Comparison of ENCODE assay signal across 1 cellular context in the genomic region with DNA sequence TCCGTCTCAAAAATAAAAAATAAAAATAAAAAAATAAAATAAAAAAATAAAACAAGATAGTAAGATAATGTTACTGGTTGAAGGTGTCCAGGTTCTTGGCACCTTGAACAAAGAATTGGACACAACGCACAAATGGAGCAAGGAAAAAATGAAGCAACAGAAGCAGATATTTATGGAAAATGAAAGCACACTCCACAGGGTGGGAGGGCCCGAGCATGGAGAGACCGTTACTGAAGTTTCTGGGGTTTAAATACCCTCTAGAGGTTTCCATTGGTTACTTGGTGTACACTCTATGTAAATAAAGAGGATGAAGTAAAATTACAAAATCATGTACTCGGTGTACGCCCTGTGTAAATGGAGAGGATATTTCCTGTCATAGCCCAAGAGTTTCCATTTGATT.
A peak's percentile ranks its signal among the peaks of the same experiment; 100 is the strongest.
TF ChIP-seq lines count a peak whose summit lies in the region.

No MANE protein-coding gene starts in this region.

TF ChIP-seq in K562, 482 proteins besides CTCF, POLR2A, EP300 and RAD21 (continued from another document):
- TF ChIP-seq, protein P1, sequence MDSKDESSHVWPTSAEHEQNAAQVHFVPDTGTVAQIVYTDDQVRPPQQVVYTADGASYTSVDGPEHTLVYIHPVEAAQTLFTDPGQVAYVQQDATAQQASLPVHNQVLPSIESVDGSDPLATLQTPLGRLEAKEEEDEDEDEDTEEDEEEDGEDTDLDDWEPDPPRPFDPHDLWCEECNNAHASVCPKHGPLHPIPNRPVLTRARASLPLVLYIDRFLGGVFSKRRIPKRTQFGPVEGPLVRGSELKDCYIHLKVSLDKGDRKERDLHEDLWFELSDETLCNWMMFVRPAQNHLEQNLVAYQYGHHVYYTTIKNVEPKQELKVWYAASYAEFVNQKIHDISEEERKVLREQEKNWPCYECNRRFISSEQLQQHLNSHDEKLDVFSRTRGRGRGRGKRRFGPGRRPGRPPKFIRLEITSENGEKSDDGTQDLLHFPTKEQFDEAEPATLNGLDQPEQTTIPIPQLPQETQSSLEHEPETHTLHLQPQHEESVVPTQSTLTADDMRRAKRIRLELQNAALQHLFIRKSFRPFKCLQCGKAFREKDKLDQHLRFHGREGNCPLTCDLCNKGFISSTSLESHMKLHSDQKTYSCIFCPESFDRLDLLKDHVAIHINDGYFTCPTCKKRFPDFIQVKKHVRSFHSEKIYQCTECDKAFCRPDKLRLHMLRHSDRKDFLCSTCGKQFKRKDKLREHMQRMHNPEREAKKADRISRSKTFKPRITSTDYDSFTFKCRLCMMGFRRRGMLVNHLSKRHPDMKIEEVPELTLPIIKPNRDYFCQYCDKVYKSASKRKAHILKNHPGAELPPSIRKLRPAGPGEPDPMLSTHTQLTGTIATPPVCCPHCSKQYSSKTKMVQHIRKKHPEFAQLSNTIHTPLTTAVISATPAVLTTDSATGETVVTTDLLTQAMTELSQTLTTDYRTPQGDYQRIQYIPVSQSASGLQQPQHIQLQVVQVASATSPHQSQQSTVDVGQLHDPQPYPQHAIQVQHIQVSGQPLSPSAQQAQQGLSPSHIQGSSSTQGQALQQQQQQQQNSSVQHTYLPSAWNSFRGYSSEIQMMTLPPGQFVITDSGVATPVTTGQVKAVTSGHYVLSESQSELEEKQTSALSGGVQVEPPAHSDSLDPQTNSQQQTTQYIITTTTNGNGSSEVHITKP (IDR thresholded peaks at IDR 0.05; ENCODE audit: partially characterized antibody) = peak; percentile 84
- TF ChIP-seq RFX1 (IDR thresholded peaks at IDR 0.05) (peak; percentile 66), RBM15 (IDR thresholded peaks at IDR 0.05; ENCODE audit: insufficient read depth, low read length) (no peak)
